ENCODE assay signal across 8 cellular contexts in genomic region chr7:128404826-128405344, GRCh38. TPM values are rescaled to one million over a fixed set of nuclear protein-coding genes. Genes with fewer than 3 reads are reported as not detected.
DNase-seq lines count a peak whose midpoint lies in the region; ATAC-seq and TF ChIP-seq lines count a peak whose summit lies in the region.

No MANE protein-coding gene starts in this region.

- intact Hi-C loops in dorsolateral prefrontal cortex (cut with DNase I): loop anchor here in 1 of 2 donors (10.0 kb wide), 1 partner anchor 50 kb away; the partner anchor contains the start of gene HILPDA

- peak overlapping the region; percentile 86 for H3K4me2 ChIP-seq in OCI-LY3 (ENCODE audit: low read length)
- H3K4me2 ChIP-seq in neural progenitor cell: peak overlapping the region; percentile 98

- no peaks in the 10 kb centered on the region for H3K9me3 Mint-ChIP-seq in neural progenitor cell

- H3K4me1 Mint-ChIP-seq in neural progenitor cell: peaks cover 45% of the 10 kb centered on the region

- H3K4me3 Mint-ChIP-seq in neural progenitor cell: peak overlapping the region; percentile 84

- TF ChIP-seq CTCF in GM10266 (IDR thresholded peaks at IDR 0.05; ENCODE audit: control insufficient read depth, insufficient read depth, low read depth, missing control alignments): peak; percentile 22
- TF ChIP-seq CTCF in OCI-LY3 (IDR thresholded peaks at IDR 0.05; ENCODE audit: low read depth, low read length): no peak; the same call in 1 of the 2 replicates
- peak in 11 of 56 donors; percentile 4 to 20 (median 13) for TF ChIP-seq CTCF in dorsolateral prefrontal cortex (IDR thresholded peaks at IDR 0.05 in 54 of 56, conservative IDR thresholded peaks at IDR 0.05 in 2 of 56; ENCODE audit: low read depth in 1 of 56, partially characterized antibody in 56 of 56)
- TF ChIP-seq CTCF in neural progenitor cell (IDR thresholded peaks at IDR 0.05): no peak

- H3K27me3 Mint-ChIP-seq in neural progenitor cell (ENCODE audit: insufficient read depth, low read depth): peaks cover 33% of the 10 kb centered on the region

- H3K27ac Mint-ChIP-seq in neural progenitor cell: peak overlapping the region; percentile 11

- DNase-seq in GM10266 (ENCODE audit: extremely low spot score): no peak
- DNase-seq in dorsolateral prefrontal cortex: peak in 1 of 10 donors; percentile 64
- DNase-seq in neural progenitor cell (ENCODE audit: low spot score): no peak
- DNase-seq in COLO829 (ENCODE audit: low spot score): no peak

- H3K9ac ChIP-seq in OCI-LY3 (ENCODE audit: low read length) (peak overlapping the region; percentile 89), neural progenitor cell (no peak overlapping the region)

- ATAC-seq in HG02981 (IDR thresholded peaks at IDR 0.05; ENCODE audit: unreplicated experiment) (no peak), HG02973 (IDR thresholded peaks at IDR 0.05; ENCODE audit: unreplicated experiment) (no peak), HG03139 (IDR thresholded peaks at IDR 0.05; ENCODE audit: unreplicated experiment) (no peak)

- H2AFZ ChIP-seq in OCI-LY3 (ENCODE audit: low read depth, low read length) (peak overlapping the region; percentile 25; the same call in 1 of the 2 replicates), neural progenitor cell (replicated peaks) (peak overlapping the region; percentile 97)

- peaks cover 9% of the 10 kb centered on the region; the same call in 1 of the 2 replicates for H4K20me1 ChIP-seq in OCI-LY3 (ENCODE audit: insufficient read depth, low read length)
- peaks cover 30% of the 10 kb centered on the region for H4K20me1 ChIP-seq in neural progenitor cell (ENCODE audit: low read depth)

- H3K79me2 ChIP-seq in OCI-LY3 (ENCODE audit: low read length) (peaks cover 28% of the 10 kb centered on the region), neural progenitor cell (ENCODE audit: low read depth) (no peaks in the 10 kb centered on the region)

- H3K27me3 ChIP-seq in OCI-LY3 (ENCODE audit: low read depth, low read length) (no peaks in the 10 kb centered on the region), dorsolateral prefrontal cortex (no peaks in the 10 kb centered on the region), neural progenitor cell (peaks cover 73% of the 10 kb centered on the region)

- H3K27ac ChIP-seq in OCI-LY3 (ENCODE audit: low read length): peak overlapping the region; percentile 31; the same call in 1 of the 2 replicates
- H3K27ac ChIP-seq in dorsolateral prefrontal cortex: peak overlapping the region in 47 of 59 donors; percentile 11 to 87 (median 68)
- no peak overlapping the region for H3K27ac ChIP-seq in neural progenitor cell

- H3K4me1 ChIP-seq in OCI-LY3 (ENCODE audit: low read length): peaks cover 44% of the 10 kb centered on the region
- H3K4me1 ChIP-seq in neural progenitor cell: peaks cover 35% of the 10 kb centered on the region

- peak overlapping the region; percentile 93 for H3K4me3 ChIP-seq in OCI-LY3 (ENCODE audit: low read length)
- H3K4me3 ChIP-seq in dorsolateral prefrontal cortex: peak overlapping the region; percentile 49 to 86 (median 75)
- H3K4me3 ChIP-seq in neural progenitor cell: peak overlapping the region; percentile 70

- H3K36me3 Mint-ChIP-seq in neural progenitor cell: peaks cover 4% of the 10 kb centered on the region

- H3K9me3 ChIP-seq in OCI-LY3 (ENCODE audit: insufficient read depth, low read length) (no peaks in the 10 kb centered on the region), neural progenitor cell (ENCODE audit: low read depth) (no peaks in the 10 kb centered on the region)

- H3K36me3 ChIP-seq in OCI-LY3 (replicated peaks; ENCODE audit: low read depth, low read length) (peaks cover 9% of the 10 kb centered on the region), neural progenitor cell (no peaks in the 10 kb centered on the region)

- peaks cover 42% of the 10 kb centered on the region for H3F3A ChIP-seq in neural progenitor cell (ENCODE audit: low read depth)

RNA-seq across cellular contexts. Expression of gene IMPDH1, which starts 4.9 kb away (rescaled TPM):
- 10 to 100 TPM; 18.1 to 58.7 (median 39.5) TPM for total RNA-seq in dorsolateral prefrontal cortex
- 17.0 and 30.8 TPM in 2 replicates for total RNA-seq in neural progenitor cell (ENCODE audit: low replicate concordance)

RNA-seq across cellular contexts. Expression of gene PRRT4, which starts 43.4 kb away (rescaled TPM):
- total RNA-seq in dorsolateral prefrontal cortex (1 to 10 TPM; 1.5 to 7.6 (median 4.2) TPM), neural progenitor cell (ENCODE audit: low replicate concordance) (0.68 TPM in 1 of 2 replicates, not detected in the other)

RNA-seq across cellular contexts. Expression of gene HILPDA, which starts 50.8 kb away (rescaled TPM):
- total RNA-seq in dorsolateral prefrontal cortex (100 to 1,000 TPM in 10 of 120 experiments, 10 to 100 TPM in 108, 1 to 10 TPM in 2; 8.6 to 287 (median 24.8) TPM), neural progenitor cell (ENCODE audit: low replicate concordance) (53.9 and 70.1 TPM in 2 replicates)
